In genomic region chr2:225398372-225398771, GRCh38 we compare ENCODE assay signal across 18 cellular contexts. TPM values are rescaled to one million over a fixed set of nuclear protein-coding genes. Genes with fewer than 3 reads are reported as not detected.
A peak's percentile ranks its signal among the peaks of the same experiment; 100 is the strongest.
DNase-seq lines count a peak whose midpoint lies in the region; ATAC-seq and TF ChIP-seq lines count a peak whose summit lies in the region.
"Had no signal": no experiment of that assay in that cellular context is flagged by ENCODE, and none has a peak within 500 bp of the region (broad histone marks: within the 10 kb centered on the region; RNA-seq: fewer than 3 reads in every experiment).

No MANE protein-coding gene starts in this region.

- ATAC-seq in left lung, result peak; percentile 84
- ATAC-seq: CD8-positive, alpha-beta T cell; HepG2; PC-3 had no signal

- H3K23ac ChIP-seq in neuronal stem cell (ENCODE audit: low read depth, low read length, poor library complexity), result no peak overlapping the region

- H3K4me1 ChIP-seq in left lung (no peaks in the 10 kb centered on the region), neuronal stem cell (ENCODE audit: control insufficient read depth in 2 of 2, insufficient read depth in 1 of 2, low read depth in 1 of 2, low read length in 2 of 2) (peaks cover 0 to 2% of the 10 kb centered on the region in 2 donors), spleen (no peaks in the 10 kb centered on the region)
- H3K4me1 ChIP-seq: HAP-1, SJSA1 had no signal

- WGBS in neuronal stem cell (ENCODE audit: extremely low coverage in 2 of 2, insufficient read length in 2 of 2, insufficient replicate concordance in 1 of 2), 2 donors, result no CpG with 5 or more reads among the region's 2 CpGs
- 50 to 79% (median 60%) methylated on average over 2 of the region's 2 CpGs for WGBS in spleen, 5 donors

- H2BK12ac ChIP-seq in neuronal stem cell (ENCODE audit: low read length), result no peak overlapping the region

- no peaks in the 10 kb centered on the region for H3K79me1 ChIP-seq in neuronal stem cell (ENCODE audit: low read depth, low read length)

- H2AFZ ChIP-seq in neuronal stem cell (ENCODE audit: low read length), result no peak overlapping the region

- H3K4ac ChIP-seq in neuronal stem cell (ENCODE audit: low read length), result no peak overlapping the region

- H4K91ac ChIP-seq in neuronal stem cell (ENCODE audit: low read depth, low read length, poor library complexity), result no peak overlapping the region

- TF ChIP-seq CTCF in left lung (IDR thresholded peaks at IDR 0.05) (no peak), spleen (IDR thresholded peaks at IDR 0.05 in 8 of 11, conservative IDR thresholded peaks at IDR 0.05 in 3 of 11) (no peak)

- intact Hi-C loops in left lung (cut with DNase I), result no loop called here
- intact Hi-C loops in spleen (cut with DNase I; ENCODE audit: low total_unique reads), result no loop called here

- DNase-seq in DMS79 treated with DMSO at 0.1 percent for 48 hours (lab: John Stamatoyannopoulos, UW), result peak; percentile 91
- DNase-seq in NCI-H1417 (lab: John Stamatoyannopoulos, UW), result peak; percentile 44 to 86 (median 48)
- peak; percentile 55 for DNase-seq in NCI-H2227 treated with DMSO at 0.1 percent for 48 hours (lab: John Stamatoyannopoulos, UW)
- DNase-seq in left lung, result no peak
- DNase-seq in neuronal stem cell (ENCODE audit: low spot score), result no peak
- DNase-seq in spleen, result no peak
- no peak for DNase-seq in HuH-7.5 (ENCODE audit: low spot score)
- DNase-seq: CD8-positive, alpha-beta T cell; MM.1S; NCI-H1694; NCI-H446; PC-3; T1000 had no signal

- H3K27ac ChIP-seq in left lung (no peak overlapping the region), neuronal stem cell (replicated peaks; ENCODE audit: low read length) (no peak overlapping the region), spleen (no peak overlapping the region)
- H3K27ac ChIP-seq: SJSA1 had no signal

- TF ChIP-seq POLR2A in spleen (IDR thresholded peaks at IDR 0.05), result no peak

- H2BK15ac ChIP-seq in neuronal stem cell (ENCODE audit: low read length), result no peak overlapping the region

- no peak overlapping the region for H2BK5ac ChIP-seq in neuronal stem cell (ENCODE audit: low read length)

- H3K4me3 ChIP-seq in left lung (no peak overlapping the region), neuronal stem cell (ENCODE audit: low read length in 2 of 2) (no peak overlapping the region), spleen (no peak overlapping the region)
- H3K4me3 ChIP-seq: HAP-1, SJSA1 had no signal

- peaks cover 0 to 12% of the 10 kb centered on the region in 2 donors for H3K27me3 ChIP-seq in left lung
- no peaks in the 10 kb centered on the region for H3K27me3 ChIP-seq in neuronal stem cell (ENCODE audit: control insufficient read depth in 3 of 3, insufficient read depth in 3 of 3, low read depth in 1 of 3, low read length in 3 of 3)
- H3K27me3 ChIP-seq in spleen (replicated peaks in 1 of 7), result peaks cover 0 to 23% (median 0%) of the 10 kb centered on the region in 7 donors
- H3K27me3 ChIP-seq: SJSA1 had no signal

- H3K14ac ChIP-seq in neuronal stem cell (ENCODE audit: low read length), result no peak overlapping the region

- H3K9ac ChIP-seq in neuronal stem cell (ENCODE audit: low read depth, low read length, poor library complexity), result no peak overlapping the region

- no peak overlapping the region for H4K8ac ChIP-seq in neuronal stem cell (ENCODE audit: low read depth, low read length)

- no peaks in the 10 kb centered on the region for H3K36me3 ChIP-seq in left lung
- H3K36me3 ChIP-seq in neuronal stem cell (replicated peaks in 1 of 2; ENCODE audit: control insufficient read depth in 2 of 2, insufficient read depth in 2 of 2, low read length in 2 of 2), result no peaks in the 10 kb centered on the region
- H3K36me3 ChIP-seq in spleen, result no peaks in the 10 kb centered on the region
- H3K36me3 ChIP-seq: HAP-1, SJSA1 had no signal

- no peak overlapping the region for H3K4me2 ChIP-seq in neuronal stem cell (ENCODE audit: insufficient read depth, low read length, poor library complexity, severe bottlenecking)

- H2AK5ac ChIP-seq in neuronal stem cell (ENCODE audit: low read depth, low read length), result no peak overlapping the region

- H3K9me3 ChIP-seq in left lung (no peaks in the 10 kb centered on the region), neuronal stem cell (replicated peaks in 1 of 2; ENCODE audit: control insufficient read depth in 2 of 2, insufficient read depth in 1 of 2, low read depth in 1 of 2, low read length in 2 of 2) (no peaks in the 10 kb centered on the region), spleen (no peaks in the 10 kb centered on the region)
- H3K9me3 ChIP-seq: HAP-1, SJSA1 had no signal

- H2BK120ac ChIP-seq in neuronal stem cell (ENCODE audit: low read depth, low read length), result no peak overlapping the region

- H3K18ac ChIP-seq in neuronal stem cell (ENCODE audit: low read length), result no peak overlapping the region

RNA-seq across cellular contexts. Expression of gene NYAP2, which starts 1.1 kb away (rescaled TPM):
- total RNA-seq in left lung (1 to 10 TPM in 1 of 2 donors, under 1 TPM in 1; 0.55 to 1.0 TPM), spleen (under 1 TPM; 0.11 to 0.33 (median 0.17) TPM)
- polyA plus RNA-seq in neuronal stem cell (2013, experiment 1 of 2), result not detected
- polyA plus RNA-seq in neuronal stem cell (2013, experiment 2 of 2), result not detected
- under 1 TPM in 2 of 3 donors, not detected in 1; 0.06 to 0.09 TPM for polyA plus RNA-seq in spleen
- total RNA-seq: CD8-positive, alpha-beta T cell; HepG2; PC-3; SJSA1 had no signal
- polyA plus RNA-seq: AG04450, BJ, HepG2 had no signal

Comparison
In these comparisons a context has a peak if more than half of its experiments do, and no peak if none do; other contexts are left out.
1. DNase-seq: peak in DMS79 treated with DMSO at 0.1 percent for 48 hours (single experiment), NCI-H1417 (3 of 3) and NCI-H2227 treated with DMSO at 0.1 percent for 48 hours (single experiment); none in left lung (0 of 2), neuronal stem cell (single experiment), spleen (single experiment) and HuH-7.5 (single experiment).